Comparison of ENCODE assay signal across 8 cellular contexts in genomic region chr12:15220961-15221885, GRCh38. TPM values are rescaled to one million over a fixed set of nuclear protein-coding genes. Genes with fewer than 3 reads are reported as not detected.
A peak's percentile ranks its signal among the peaks of the same experiment; 100 is the strongest.
DNase-seq lines count a peak whose midpoint lies in the region; ATAC-seq and TF ChIP-seq lines count a peak whose summit lies in the region.

TSS of gene RERG (minus strand) at chr12:15221417. CDS start at chr12:15217489, 3,928 bp downstream.

- H3K4me3 Mint-ChIP-seq in activated CD4-positive, alpha-beta T cell treated with anti-CD3 and anti-CD28 coated beads for 36 hours: peak within 1 kb of the TSS; percentile 36

- intact Hi-C loops in activated CD4-positive, alpha-beta T cell treated with anti-CD3 and anti-CD28 coated beads for 36 hours (cut with DNase I, micrococcal nuclease): loop anchor here (1.0 to 10.0 kb wide), 9 partner anchors 48 to 498 kb away; partner anchors contain the start of gene ART4 (in 1 of the 2)

- peak; percentile 95 for ATAC-seq in HG02642 (IDR thresholded peaks at IDR 0.05; ENCODE audit: poor library complexity, unreplicated experiment)
- peak; percentile 99 for ATAC-seq in activated CD4-positive, alpha-beta T cell treated with anti-CD3 and anti-CD28 coated beads for 36 hours

- POLR2A ChIA-PET in activated CD4-positive, alpha-beta T cell treated with anti-CD3 and anti-CD28 coated beads for 36 hours (lab: Charles Lee): no interaction called here

- in situ Hi-C loops in GM13977 (cut with MboI; ENCODE audit: low pct_unique_long_range_greater_than_20kb, low sequenced_read_pairs, unreplicated experiment): no loop called here

- H3K27ac Mint-ChIP-seq in activated CD4-positive, alpha-beta T cell treated with anti-CD3 and anti-CD28 coated beads for 36 hours: no peak within 1 kb of the TSS

- TF ChIP-seq CTCF in GM13977 (IDR thresholded peaks at IDR 0.05; ENCODE audit: extremely low read depth, insufficient read depth, missing control alignments): peak; percentile 97
- TF ChIP-seq CTCF in choroid plexus epithelial cell (conservative IDR thresholded peaks at IDR 0.05; ENCODE audit: low read depth, low read length): peak; percentile 78

- CTCF ChIA-PET in activated CD4-positive, alpha-beta T cell treated with anti-CD3 and anti-CD28 coated beads for 36 hours (lab: Charles Lee): interaction anchor here (0.6 to 5.7 kb wide), 58 partner anchors 8 to 663 kb away, joined by 3 to 52 read pairs (median 4); partner anchors contain the start of genes ARHGDIB, C12orf60 and WBP11

- H3K4me3 ChIP-seq in choroid plexus epithelial cell (ENCODE audit: low read depth, low read length): peak within 1 kb of the TSS; percentile 61

- no peaks in the 10 kb centered on the region for H3K9me3 Mint-ChIP-seq in activated CD4-positive, alpha-beta T cell treated with anti-CD3 and anti-CD28 coated beads for 36 hours (ENCODE audit: low read depth)

- H3K4me1 Mint-ChIP-seq in activated CD4-positive, alpha-beta T cell treated with anti-CD3 and anti-CD28 coated beads for 36 hours: peaks cover 2% of the 10 kb centered on the region

- peaks cover 32% of the 10 kb centered on the region for H3K27me3 Mint-ChIP-seq in activated CD4-positive, alpha-beta T cell treated with anti-CD3 and anti-CD28 coated beads for 36 hours

- no peaks in the 10 kb centered on the region for H3K36me3 Mint-ChIP-seq in activated CD4-positive, alpha-beta T cell treated with anti-CD3 and anti-CD28 coated beads for 36 hours (ENCODE audit: low read depth)

- H3K27me3 ChIP-seq in layer of hippocampus (ENCODE audit: control insufficient read depth, insufficient read depth, low read length): no peaks in the 10 kb centered on the region

- DNase-seq in GM13977 (ENCODE audit: low spot score): peak; percentile 81
- DNase-seq in NCI-H1417 (lab: John Stamatoyannopoulos, UW): peak; percentile 86 to 94 (median 90)
- DNase-seq in activated CD4-positive, alpha-beta T cell treated with anti-CD3 and anti-CD28 coated beads for 36 hours: peak; percentile 86
- peak; percentile 86 for DNase-seq in choroid plexus epithelial cell (ENCODE audit: low read depth)
- peak; percentile 52 to 67 (median 57) for DNase-seq in stimulated activated CD4-positive, alpha-beta T cell treated with anti-CD3 and anti-CD28 coated beads, Interleukin-1b, Interleukin-23, amount 100 ng/mL, for 24 hours (ENCODE audit: low read depth in 4 of 4, low spot score in 1 of 4)
- no peak for DNase-seq in OCI-M2 (lab: John Stamatoyannopoulos, UW; ENCODE audit: unreplicated experiment)

- peak within 1 kb of the TSS; percentile 32 for H3K27ac ChIP-seq in layer of hippocampus (ENCODE audit: low read depth, low read length)

RNA-seq across cellular contexts. Expression of gene RERG, which starts in this region (rescaled TPM):
- not detected for total RNA-seq in activated CD4-positive, alpha-beta T cell treated with anti-CD3 and anti-CD28 coated beads for 36 hours

Comparison
In these comparisons a context has a peak if more than half of its experiments do, and no peak if none do; other contexts are left out.
1. Peak in DNase-seq and ATAC-seq in activated CD4-positive, alpha-beta T cell treated with anti-CD3 and anti-CD28 coated beads for 36 hours; RNA of the gene not detected or under 1 TPM.